Comparison of ENCODE assay signal across 1 cellular context in the genomic region with DNA sequence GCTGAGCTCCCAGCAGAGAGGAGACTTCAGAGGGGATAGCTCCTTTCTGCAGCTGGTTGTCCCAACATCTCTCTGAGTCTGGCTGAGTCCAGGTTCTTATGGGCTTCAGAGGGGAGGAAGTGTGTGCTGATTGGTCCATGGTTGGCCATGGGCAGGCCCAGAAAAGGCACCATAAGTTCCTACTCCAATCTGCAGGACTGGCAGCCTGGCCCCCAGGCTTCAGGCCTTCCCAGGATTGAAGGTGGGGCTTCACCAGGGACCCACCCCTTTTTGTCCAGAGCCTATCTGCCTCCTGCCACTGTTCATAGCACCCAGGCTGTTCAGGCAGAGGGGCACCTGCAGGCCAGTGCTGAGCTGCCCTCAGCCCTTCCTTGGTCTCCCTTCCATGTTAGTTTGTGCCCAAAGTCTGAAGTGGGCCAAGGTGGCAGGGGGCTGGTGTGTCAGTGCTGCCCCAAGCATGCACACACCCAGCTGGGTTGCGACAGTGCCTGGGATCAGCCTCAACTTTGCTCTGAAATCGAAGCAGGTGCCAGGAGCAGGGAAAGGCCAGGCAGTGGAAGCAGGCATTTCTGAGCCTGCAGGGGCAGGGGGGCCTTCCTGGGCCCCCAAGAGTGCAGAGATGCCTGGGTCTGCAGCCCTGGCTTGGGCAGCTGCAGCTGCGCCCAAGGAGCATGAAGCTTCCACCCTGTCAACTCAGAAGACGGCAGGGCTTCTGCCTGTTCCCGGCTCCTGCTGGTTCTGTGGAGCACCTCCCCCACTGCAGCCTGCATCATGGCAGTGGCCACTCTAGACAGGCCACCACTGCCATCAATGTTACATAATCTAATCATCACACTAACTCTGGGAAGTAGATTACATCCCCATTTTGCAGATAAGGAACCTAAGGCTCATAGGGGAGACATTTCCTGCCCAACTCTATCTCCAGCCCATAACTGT.
TF ChIP-seq lines count a peak whose summit lies in the region.

No MANE protein-coding gene starts in this region.

TF ChIP-seq in H1, 55 proteins besides CTCF, POLR2A, EP300 and RAD21:
- no peak for TF ChIP-seq NRF1 (IDR thresholded peaks at IDR 0.05; ENCODE audit: low read depth, low read length)
- no peak for TF ChIP-seq HDAC2 (IDR thresholded peaks at IDR 0.05; ENCODE audit: borderline replicate concordance in 1 of 2, low read depth in 2 of 2, low read length in 2 of 2)
- TF ChIP-seq ZNF274 (IDR thresholded peaks at IDR 0.05; ENCODE audit: borderline replicate concordance, extremely low read depth, low read length): no peak
- TF ChIP-seq HDAC6 (IDR thresholded peaks at IDR 0.05; ENCODE audit: low read depth, low read length): no peak
- no peak for TF ChIP-seq RFX5 (IDR thresholded peaks at IDR 0.05; ENCODE audit: borderline replicate concordance, low read depth, low read length)
- no peak for TF ChIP-seq CEBPB (IDR thresholded peaks at IDR 0.05; ENCODE audit: low read depth, low read length)
- TF ChIP-seq, protein P1, sequence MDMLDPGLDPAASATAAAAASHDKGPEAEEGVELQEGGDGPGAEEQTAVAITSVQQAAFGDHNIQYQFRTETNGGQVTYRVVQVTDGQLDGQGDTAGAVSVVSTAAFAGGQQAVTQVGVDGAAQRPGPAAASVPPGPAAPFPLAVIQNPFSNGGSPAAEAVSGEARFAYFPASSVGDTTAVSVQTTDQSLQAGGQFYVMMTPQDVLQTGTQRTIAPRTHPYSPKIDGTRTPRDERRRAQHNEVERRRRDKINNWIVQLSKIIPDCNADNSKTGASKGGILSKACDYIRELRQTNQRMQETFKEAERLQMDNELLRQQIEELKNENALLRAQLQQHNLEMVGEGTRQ (IDR thresholded peaks at IDR 0.05; ENCODE audit: low read length): no peak
- TF ChIP-seq SP1 (IDR thresholded peaks at IDR 0.05; ENCODE audit: low read depth, low read length): no peak
- TF ChIP-seq TAF1 (IDR thresholded peaks at IDR 0.05; ENCODE audit: low read depth, low read length): no peak
- TF ChIP-seq TEAD4 (IDR thresholded peaks at IDR 0.05; ENCODE audit: low read depth, low read length): no peak
- TF ChIP-seq, protein P2, sequence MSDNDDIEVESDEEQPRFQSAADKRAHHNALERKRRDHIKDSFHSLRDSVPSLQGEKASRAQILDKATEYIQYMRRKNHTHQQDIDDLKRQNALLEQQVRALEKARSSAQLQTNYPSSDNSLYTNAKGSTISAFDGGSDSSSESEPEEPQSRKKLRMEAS (IDR thresholded peaks at IDR 0.05): no peak
- TF ChIP-seq JUND (IDR thresholded peaks at IDR 0.05; ENCODE audit: low read length): no peak
- TF ChIP-seq RNF2 (IDR thresholded peaks at IDR 0.05; ENCODE audit: borderline replicate concordance, low read depth, low read length, missing control alignments, poor library complexity, severe bottlenecking): no peak
- no peak for TF ChIP-seq NANOG (IDR thresholded peaks at IDR 0.05; ENCODE audit: insufficient read depth, low read depth, low read length, poor library complexity, severe bottlenecking)
- no peak for TF ChIP-seq SIN3A (conservative IDR thresholded peaks at IDR 0.05 in 1 of 2, IDR thresholded peaks at IDR 0.05 in 1 of 2; ENCODE audit: low read depth in 1 of 2, low read length in 2 of 2)
